In the genomic region with DNA sequence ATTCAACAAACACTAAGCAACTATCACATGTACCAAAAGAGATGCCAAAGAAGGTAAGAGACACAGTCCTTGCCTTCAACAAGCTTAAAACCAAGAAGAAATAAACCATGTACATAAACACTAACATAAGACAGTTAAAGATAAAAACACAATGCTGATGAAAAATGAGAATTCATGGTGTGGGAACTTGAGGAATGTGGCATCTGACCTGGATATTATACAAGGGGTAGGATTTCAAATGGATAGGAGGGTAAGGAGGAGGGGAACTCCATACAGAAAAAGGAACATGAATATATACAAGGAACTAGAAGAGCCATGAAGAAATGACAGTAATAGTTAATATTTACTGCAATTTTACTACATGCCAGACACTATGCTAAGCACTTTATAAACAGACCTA, we compare ENCODE assay signal across 19 cellular contexts. TPM values are rescaled to one million over a fixed set of nuclear protein-coding genes. Genes with fewer than 3 reads are reported as not detected.
A peak's percentile ranks its signal among the peaks of the same experiment; 100 is the strongest.
DNase-seq lines count a peak whose midpoint lies in the region; ATAC-seq and TF ChIP-seq lines count a peak whose summit lies in the region.
"Had no signal": no experiment of that assay in that cellular context is flagged by ENCODE, and none has a peak within 500 bp of the region (broad histone marks: within the 10 kb centered on the region; RNA-seq: fewer than 3 reads in every experiment).

No MANE protein-coding gene starts in this region.

- no peaks in the 10 kb centered on the region for H3K9me3 Mint-ChIP-seq in osteocyte (ENCODE audit: unreplicated experiment)
- H3K9me3 Mint-ChIP-seq: CD4-positive, CD25-positive, alpha-beta regulatory T cell had no signal

- peak; percentile 8 for DNase-seq in GM03348 (ENCODE audit: low spot score)
- DNase-seq in adipocyte (ENCODE audit: low read depth), result peak; percentile 49
- peak; percentile 42 for DNase-seq in fibroblast of pulmonary artery (ENCODE audit: low read depth)
- DNase-seq in osteocyte (ENCODE audit: extremely low spot score, unreplicated experiment), result no peak
- no peak for DNase-seq in DMS 273 (lab: John Stamatoyannopoulos, UW; ENCODE audit: unreplicated experiment)
- DNase-seq in gastrocnemius medialis, result no peak
- DNase-seq: ACHN; Calu3; CD4-positive, CD25-positive, alpha-beta regulatory T cell; DMS79; GOT3; KG1; MG63; NCI-H1105; NCI-H1694 treated with DMSO at 0.1 percent for 48 hours; NCI-H446 treated with DMSO at 0.1 percent for 48 hours; NCI-H748 treated with DMSO at 0.1 percent for 48 hours had no signal

- H3K9ac ChIP-seq in adipocyte (ENCODE audit: low read length), result no peak overlapping the region

- intact Hi-C loops in gastrocnemius medialis (cut with DNase I; ENCODE audit: low total_unique reads), result no loop called here

- peaks cover 25% of the 10 kb centered on the region for H3K36me3 Mint-ChIP-seq in osteocyte (ENCODE audit: unreplicated experiment)

- H3K27me3 Mint-ChIP-seq in osteocyte (ENCODE audit: unreplicated experiment), result no peaks in the 10 kb centered on the region
- H3K27me3 Mint-ChIP-seq: CD4-positive, CD25-positive, alpha-beta regulatory T cell had no signal

- peaks cover 17% of the 10 kb centered on the region for H3K4me1 Mint-ChIP-seq in osteocyte (ENCODE audit: unreplicated experiment)

- H3K4me1 ChIP-seq in adipocyte (ENCODE audit: control insufficient read depth, insufficient read depth, low read length) (peaks cover 12% of the 10 kb centered on the region), gastrocnemius medialis (peaks cover 21 to 29% of the 10 kb centered on the region in 2 donors)

- TF ChIP-seq POLR2A in gastrocnemius medialis (IDR thresholded peaks at IDR 0.05), result no peak

- H3K9me3 ChIP-seq in adipocyte (ENCODE audit: control insufficient read depth, low read length) (no peaks in the 10 kb centered on the region), gastrocnemius medialis (no peaks in the 10 kb centered on the region)
- H3K9me3 ChIP-seq: MG63 had no signal

- H3K36me3 ChIP-seq in adipocyte (ENCODE audit: control insufficient read depth, insufficient read depth, low read length, severe bottlenecking) (peaks cover 13% of the 10 kb centered on the region), gastrocnemius medialis (no peaks in the 10 kb centered on the region)
- H3K36me3 ChIP-seq: MG63 had no signal

- no peak for TF ChIP-seq CTCF in fibroblast of pulmonary artery (IDR thresholded peaks at IDR 0.05; ENCODE audit: low read length, missing control alignments)
- no peak for TF ChIP-seq CTCF in osteocyte (IDR thresholded peaks at IDR 0.05)
- TF ChIP-seq CTCF in gastrocnemius medialis (IDR thresholded peaks at IDR 0.05 in 4 of 5, conservative IDR thresholded peaks at IDR 0.05 in 1 of 5), result no peak

- H3K4me3 ChIP-seq in adipocyte (ENCODE audit: low read length) (peak overlapping the region; percentile 56), fibroblast of pulmonary artery (replicated peaks; ENCODE audit: low read depth, low read length) (no peak overlapping the region), gastrocnemius medialis (no peak overlapping the region)
- H3K4me3 ChIP-seq: MG63 had no signal

- H3K27ac ChIP-seq in gastrocnemius medialis, result no peak overlapping the region
- H3K27ac ChIP-seq: HL-60 had no signal

- ATAC-seq in GM19397 (IDR thresholded peaks at IDR 0.05; ENCODE audit: unreplicated experiment) (no peak), gastrocnemius medialis (no peak)

- in situ Hi-C loops in gastrocnemius medialis (cut with MboI; ENCODE audit: low sequenced_read_pairs in 4 of 4), result no loop called here

- no peak overlapping the region for H3K4me3 Mint-ChIP-seq in osteocyte (ENCODE audit: unreplicated experiment)
- H3K4me3 Mint-ChIP-seq: CD4-positive, CD25-positive, alpha-beta regulatory T cell had no signal

- H3K27me3 ChIP-seq in adipocyte (replicated peaks; ENCODE audit: control insufficient read depth, insufficient read depth, low read length) (no peaks in the 10 kb centered on the region), gastrocnemius medialis (no peaks in the 10 kb centered on the region)
- H3K27me3 ChIP-seq: MG63 had no signal

- H3K27ac Mint-ChIP-seq in osteocyte (ENCODE audit: unreplicated experiment), result peak overlapping the region; percentile 54

RNA-seq across cellular contexts. Expression of gene HIBADH, which starts 11.0 kb away (rescaled TPM):
- total RNA-seq in osteocyte (31.9 and 34.4 TPM in 2 replicates), gastrocnemius medialis (10 to 100 TPM; 42.2 to 56.4 (median 49.0) TPM)

Comparison
In these comparisons a context has a peak if more than half of its experiments do, and no peak if none do; other contexts are left out.
1. DNase-seq: peak in GM03348 (single experiment), adipocyte (single experiment) and fibroblast of pulmonary artery (single experiment); none in osteocyte (single experiment), DMS 273 (single experiment) and gastrocnemius medialis (0 of 2).